1 cellular context compared by ENCODE assay signal in genomic region chr7:84452618-84453017, GRCh38.
TF ChIP-seq lines count a peak whose summit lies in the region.

No MANE protein-coding gene starts in this region.

TF ChIP-seq in HepG2, 621 proteins besides CTCF, POLR2A, EP300 and RAD21 (continued from another document):
- TF ChIP-seq PAXIP1 (CRISPR knock-in tag; conservative IDR thresholded peaks at IDR 0.05): peak; percentile 74
- TF ChIP-seq NBN (conservative IDR thresholded peaks at IDR 0.05): no peak
- peak; percentile 51; the same call in 1 of the 2 replicates for TF ChIP-seq FOXJ3 (CRISPR knock-in tag; IDR thresholded peaks at IDR 0.05; ENCODE audit: borderline replicate concordance)
- peak; percentile 44; the same call in 1 of the 2 replicates for TF ChIP-seq ZNF331 (CRISPR knock-in tag; IDR thresholded peaks at IDR 0.05)
- TF ChIP-seq TARDBP (CRISPR knock-in tag; IDR thresholded peaks at IDR 0.05): 0 out of 2 replicates have a peak, but pooled peaks have one; percentile 36
- TF ChIP-seq SOX5 (CRISPR knock-in tag; IDR thresholded peaks at IDR 0.05; ENCODE audit: borderline replicate concordance): peak; percentile 89
- peak; percentile 52; the same call in 1 of the 2 replicates for TF ChIP-seq SIX1 (CRISPR knock-in tag; IDR thresholded peaks at IDR 0.05; ENCODE audit: borderline replicate concordance)
- no peak for TF ChIP-seq SALL2 (CRISPR knock-in tag; IDR thresholded peaks at IDR 0.05)
- no peak for TF ChIP-seq ZNF589 (CRISPR knock-in tag; conservative IDR thresholded peaks at IDR 0.05)
